Comparison of ENCODE assay signal across 20 cellular contexts in genomic region chr5:79488058-79488457, GRCh38.
"Had no signal": no experiment of that assay in that cellular context is flagged by ENCODE, and none has a peak within 500 bp of the region (broad histone marks: within the 10 kb centered on the region; RNA-seq: fewer than 3 reads in every experiment).

No MANE protein-coding gene starts in this region.

- H2AFZ ChIP-seq: neural progenitor cell had no signal

- H3K27ac ChIP-seq: cardiac muscle cell, esophagus muscularis mucosa, neural progenitor cell, prostate gland, thyroid gland had no signal

- H3K4me1 Mint-ChIP-seq: neural progenitor cell had no signal

- H3K4me3 ChIP-seq: cardiac muscle cell, esophagus muscularis mucosa, neural progenitor cell, prostate gland, sigmoid colon, thyroid gland had no signal

- H3K27me3 ChIP-seq: cardiac muscle cell, esophagus muscularis mucosa, neural progenitor cell, sigmoid colon, thyroid gland had no signal

- ATAC-seq: left colon, WTC11 had no signal

- H3K9ac ChIP-seq: neural progenitor cell had no signal

- H3K9me3 Mint-ChIP-seq: activated CD4-positive, alpha-beta memory T cell treated with anti-CD3 and anti-CD28 coated beads for 36 hours; activated T-helper 1 cell treated with anti-CD3 and anti-CD28 coated beads, Interleukin-12 subunit alpha, Interleukin-12 subunit beta, Interleukin-2, Interleukin-4 antibody, amounts not matched to agents 30 ng/mL and 10 ng/mL and 1 ng/mL, durations not matched to agents 14 hours and 24 hours and 36 hours; dendritic cell treated with granulocyte-macrophage colony-stimulating factor and Interleukin-4, amounts not matched to agents 40 ng/mL and 50 ng/mL, for 4 days had no signal

- H3K4me1 ChIP-seq: prostate gland had no signal

- H3K27me3 Mint-ChIP-seq: activated naive CD8-positive, alpha-beta T cell had no signal

- H3K9me3 ChIP-seq: esophagus muscularis mucosa, prostate gland, sigmoid colon, thyroid gland had no signal

- H3K4me3 Mint-ChIP-seq: activated CD4-positive, alpha-beta memory T cell treated with anti-CD3 and anti-CD28 coated beads for 36 hours; activated naive CD8-positive, alpha-beta T cell; activated T-helper 1 cell treated with anti-CD3 and anti-CD28 coated beads, Interleukin-12 subunit alpha, Interleukin-12 subunit beta, Interleukin-2, Interleukin-4 antibody, amounts not matched to agents 30 ng/mL and 10 ng/mL and 1 ng/mL, durations not matched to agents 14 hours and 24 hours and 36 hours; dendritic cell treated with granulocyte-macrophage colony-stimulating factor and Interleukin-4, amounts not matched to agents 40 ng/mL and 50 ng/mL, for 4 days; neural progenitor cell; WTC11 had no signal

- H3K4me2 ChIP-seq: neural progenitor cell had no signal

- H3K36me3 Mint-ChIP-seq: activated CD4-positive, alpha-beta memory T cell treated with anti-CD3 and anti-CD28 coated beads for 36 hours; activated naive CD8-positive, alpha-beta T cell had no signal

- H3K36me3 ChIP-seq: cardiac muscle cell, esophagus muscularis mucosa, neural progenitor cell, prostate gland, sigmoid colon, thyroid gland had no signal

- H3K27ac Mint-ChIP-seq: activated CD4-positive, alpha-beta memory T cell treated with anti-CD3 and anti-CD28 coated beads for 36 hours; activated naive CD8-positive, alpha-beta T cell; activated T-helper 1 cell treated with anti-CD3 and anti-CD28 coated beads, Interleukin-12 subunit alpha, Interleukin-12 subunit beta, Interleukin-2, Interleukin-4 antibody, amounts not matched to agents 30 ng/mL and 10 ng/mL and 1 ng/mL, durations not matched to agents 14 hours and 24 hours and 36 hours; dendritic cell treated with granulocyte-macrophage colony-stimulating factor and Interleukin-4, amounts not matched to agents 40 ng/mL and 50 ng/mL, for 4 days; neural progenitor cell had no signal

- DNase-seq: activated CD4-positive, alpha-beta memory T cell treated with anti-CD3 and anti-CD28 coated beads for 36 hours; activated CD4-positive, alpha-beta T cell treated with anti-CD3 and anti-CD28 coated beads for 4 hours; activated T-cell treated with anti-CD3 and anti-CD28 coated beads for 4 hours; amniotic stem cell; effector CD8-positive, alpha-beta T cell; hippocampal formation; left colon; mammary epithelial cell; sigmoid colon; stimulated activated CD8-positive, alpha-beta memory T cell treated with anti-CD3 and anti-CD28 coated beads, Interleukin-4, amount 100 ng/mL, for 48 hours; stimulated activated naive CD4-positive, alpha-beta T cell; thyroid gland had no signal
